ENCODE assay signal across 8 cellular contexts in the genomic region with DNA sequence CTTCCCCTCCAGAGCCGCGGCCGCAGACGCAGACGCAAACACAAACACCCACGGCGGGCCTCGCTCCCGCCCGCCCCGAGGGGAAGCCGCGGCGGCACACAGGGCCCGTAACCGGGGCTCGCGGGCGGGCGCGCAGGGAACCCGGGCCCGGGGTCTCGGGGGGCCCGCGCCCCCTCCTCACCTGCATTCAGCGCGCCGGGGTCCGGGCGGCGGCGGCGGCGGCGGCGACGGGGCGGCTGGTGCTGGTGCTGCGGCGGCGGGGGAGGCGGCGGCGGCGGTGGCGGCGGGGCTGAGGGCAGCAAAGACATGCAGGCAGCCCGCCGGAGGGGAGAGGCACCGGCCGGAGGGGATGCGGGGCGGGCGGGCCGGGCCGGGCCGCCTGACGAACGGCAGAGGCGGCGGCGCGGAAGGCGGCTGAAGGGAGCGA. TPM values are rescaled to one million over a fixed set of nuclear protein-coding genes. Genes with fewer than 3 reads are reported as not detected.
DNase-seq lines count a peak whose midpoint lies in the region; ATAC-seq and TF ChIP-seq lines count a peak whose summit lies in the region.

No MANE protein-coding gene starts in this region.

- in situ Hi-C loops in GM18951 (cut with MboI; ENCODE audit: low sequenced_read_pairs, unreplicated experiment): no loop called here

- ATAC-seq in HG03159 (IDR thresholded peaks at IDR 0.05; ENCODE audit: unreplicated experiment): peak; percentile 27
- no peak for ATAC-seq in activated T-helper 17 cell treated with anti-CD3 and anti-CD28 coated beads, Interleukin-2, amount 50 U/mL, for 72 hours (replicated peaks)
- peak in 6 of 8 donors; percentile 1 to 33 (median 6) for ATAC-seq in heart right ventricle

- peaks cover 19% of the 10 kb centered on the region for H3K4me1 Mint-ChIP-seq in activated T-helper 17 cell treated with anti-CD3 and anti-CD28 coated beads, Interleukin-2, amount 50 U/mL, for 72 hours

- DNase-seq in A673 (ENCODE audit: low spot score) (peak; percentile 10), heart right ventricle (peak in 1 of 2 donors; percentile 80), retinal pigment epithelial cell (ENCODE audit: low read depth) (no peak), NCI-H510A (lab: John Stamatoyannopoulos, UW) (no peak), ureter (ENCODE audit: low spot score) (no peak)

- no peaks in the 10 kb centered on the region for H3K27me3 ChIP-seq in A673 (replicated peaks; ENCODE audit: insufficient read depth, low read depth, low read length, poor library complexity)
- no peaks in the 10 kb centered on the region for H3K27me3 ChIP-seq in heart right ventricle

- BruUV-seq in A673 (replicated peaks; lab: Mats Ljungman, UMichigan): no TSS peak

- peak overlapping the region; percentile 74 for H3K4me3 ChIP-seq in A673 (ENCODE audit: low read depth, low read length, poor library complexity, severe bottlenecking)
- peak overlapping the region; percentile 81 to 95 (median 94) for H3K4me3 ChIP-seq in heart right ventricle
- H3K4me3 ChIP-seq in retinal pigment epithelial cell (ENCODE audit: low read length): peak overlapping the region; percentile 91

- no peak for TF ChIP-seq CTCF in A673 (conservative IDR thresholded peaks at IDR 0.05; ENCODE audit: low read depth, low read length)
- no peak for TF ChIP-seq CTCF in heart right ventricle (IDR thresholded peaks at IDR 0.05)
- TF ChIP-seq CTCF in retinal pigment epithelial cell (conservative IDR thresholded peaks at IDR 0.05; ENCODE audit: low read depth, low read length): no peak

- POLR2A ChIA-PET in A673 (lab: Charles Lee; ENCODE audit: low non-redundant PET): no interaction called here

- CTCF ChIA-PET in A673 (lab: Charles Lee): no interaction called here

- intact Hi-C loops in A673 (cut with micrococcal nuclease; ENCODE audit: unreplicated experiment) (no loop called here), heart right ventricle (cut with DNase I) (loop anchor here in 8 of 10 donors (2.0 to 10.0 kb wide), 7 partner anchors 38 to 105 kb away; partner anchors contain the start of gene MRPL1 (in 4 of the 8))

- WGBS in heart right ventricle, 2 donors: 0 to 1% methylated on average over 41 to 66 of the region's 66 CpGs

- H3K27ac Mint-ChIP-seq in activated T-helper 17 cell treated with anti-CD3 and anti-CD28 coated beads, Interleukin-2, amount 50 U/mL, for 72 hours: peak overlapping the region; percentile 98

- peak overlapping the region; percentile 94 for H3K4me3 Mint-ChIP-seq in activated T-helper 17 cell treated with anti-CD3 and anti-CD28 coated beads, Interleukin-2, amount 50 U/mL, for 72 hours

- H3K9me3 ChIP-seq in A673 (ENCODE audit: low read depth, low read length, poor library complexity, severe bottlenecking) (no peaks in the 10 kb centered on the region), heart right ventricle (no peaks in the 10 kb centered on the region)

- H3K36me3 ChIP-seq in A673 (ENCODE audit: insufficient read depth, low read length, poor library complexity, severe bottlenecking) (no peaks in the 10 kb centered on the region), heart right ventricle (no peaks in the 10 kb centered on the region)

- peak; percentile 10 for TF ChIP-seq POLR2A in GM18951 (IDR thresholded peaks at IDR 0.05; ENCODE audit: extremely low read depth, insufficient read depth, insufficient read length)

- H3K27ac ChIP-seq in A673 (ENCODE audit: low read depth, low read length, poor library complexity, severe bottlenecking) (peak overlapping the region; percentile 85), heart right ventricle (peak overlapping the region; percentile 85 to 99 (median 98))

- H3K4me1 ChIP-seq in A673 (ENCODE audit: insufficient read depth, low read length, poor library complexity, severe bottlenecking): peaks cover 6% of the 10 kb centered on the region
- peaks cover 4 to 55% (median 49%) of the 10 kb centered on the region in 9 donors for H3K4me1 ChIP-seq in heart right ventricle

- no peaks in the 10 kb centered on the region for H3K27me3 Mint-ChIP-seq in activated T-helper 17 cell treated with anti-CD3 and anti-CD28 coated beads, Interleukin-2, amount 50 U/mL, for 72 hours

- peaks cover 34% of the 10 kb centered on the region for H3K36me3 Mint-ChIP-seq in activated T-helper 17 cell treated with anti-CD3 and anti-CD28 coated beads, Interleukin-2, amount 50 U/mL, for 72 hours (ENCODE audit: low read depth)

- H3K9me3 Mint-ChIP-seq in activated T-helper 17 cell treated with anti-CD3 and anti-CD28 coated beads, Interleukin-2, amount 50 U/mL, for 72 hours: no peaks in the 10 kb centered on the region

RNA-seq across cellular contexts. Expression of gene CNOT6L, which starts 0.3 kb away (rescaled TPM):
- total RNA-seq in A673 (2021) (13.4 and 17.7 TPM in 2 replicates), heart right ventricle (10 to 100 TPM; 13.8 to 32.2 (median 23.4) TPM), ureter (64.7 TPM)
- 10 to 100 TPM; 66.3 to 90.9 TPM for total RNA-seq in activated T-helper 17 cell treated with anti-CD3 and anti-CD28 coated beads, Interleukin-2, amount 50 U/mL, for 72 hours
- 1 to 10 TPM; 3.2 to 3.5 TPM for polyA plus RNA-seq in heart right ventricle

RNA-seq across cellular contexts. Expression of gene MRPL1, which starts 43.2 kb away (rescaled TPM):
- total RNA-seq in A673 (2021) (32.2 and 33.5 TPM in 2 replicates), heart right ventricle (10 to 100 TPM; 29.1 to 57.6 (median 46.7) TPM), ureter (30.5 TPM)
- total RNA-seq in activated T-helper 17 cell treated with anti-CD3 and anti-CD28 coated beads, Interleukin-2, amount 50 U/mL, for 72 hours: 10 to 100 TPM; 23.7 to 33.7 TPM
- 10 to 100 TPM; 30.7 to 46.2 TPM for polyA plus RNA-seq in heart right ventricle
